ENCODE assay signal across 8 cellular contexts in the genomic region with DNA sequence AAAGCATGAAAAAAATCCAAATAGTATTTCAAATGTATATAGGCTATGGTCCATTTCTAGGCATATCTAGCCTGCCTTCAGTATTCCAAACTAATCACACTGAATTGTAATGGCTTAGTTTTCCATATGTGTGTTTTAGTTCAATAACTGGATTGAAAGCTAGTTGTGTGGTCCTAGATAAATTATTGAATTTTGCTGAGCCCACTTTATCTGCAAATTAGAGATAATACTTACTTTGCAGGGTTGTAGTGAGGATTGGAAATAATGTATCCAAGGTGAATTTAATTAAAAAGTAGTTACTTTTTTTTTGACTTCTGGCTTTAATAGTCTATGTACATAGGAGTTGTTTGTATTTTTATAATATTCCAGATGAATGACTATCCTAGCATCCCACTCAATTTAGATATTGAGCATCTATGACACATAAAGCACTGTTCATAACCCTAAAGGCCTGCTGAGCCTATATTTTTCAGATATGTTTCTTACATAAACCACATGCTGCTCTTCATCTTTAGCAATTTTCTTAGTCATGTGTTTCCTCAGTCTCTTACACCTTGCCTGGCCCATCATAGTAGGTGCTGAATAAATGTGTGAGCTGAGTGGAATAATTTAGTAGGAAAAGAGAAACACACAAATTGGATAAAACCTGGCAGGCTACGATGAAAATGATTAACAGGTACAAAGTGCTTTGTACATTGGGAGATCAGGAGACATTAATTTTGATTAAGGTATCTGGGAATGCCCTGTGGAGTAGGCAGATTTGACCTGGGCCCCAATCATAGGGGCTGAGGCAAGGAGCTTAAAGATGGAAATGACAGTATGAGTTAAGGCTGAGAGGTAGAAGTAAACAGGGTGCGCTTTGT. TPM values are rescaled to one million over a fixed set of nuclear protein-coding genes. Genes with fewer than 3 reads are reported as not detected.
A peak's percentile ranks its signal among the peaks of the same experiment; 100 is the strongest.
DNase-seq lines count a peak whose midpoint lies in the region; ATAC-seq and TF ChIP-seq lines count a peak whose summit lies in the region.

No MANE protein-coding gene starts in this region.

- WGBS in ovary, 3 donors, result 44 to 47% (median 45%) methylated on average over 2 of the region's 2 CpGs

- H2AFZ ChIP-seq in OCI-LY3 (ENCODE audit: low read depth, low read length), result peak overlapping the region; percentile 59

- intact Hi-C loops in ovary (cut with DNase I), result no loop called here

- no peak for TF ChIP-seq POLR2A in ovary (IDR thresholded peaks at IDR 0.05)

- DNase-seq in ovary (no peak), C1 segment of cervical spinal cord (lab: John Stamatoyannopoulos, UW) (no peak)
- no peak for DNase-seq in stimulated activated CD4-positive, alpha-beta T cell treated with anti-CD3 and anti-CD28 coated beads, Interleukin-4, amount 100 ng/mL, for 24 hours

- H3K36me3 ChIP-seq in DOHH2 (ENCODE audit: control insufficient read depth, low read length), result no peaks in the 10 kb centered on the region; the same call in 1 of the 2 replicates
- H3K36me3 ChIP-seq in OCI-LY3 (replicated peaks; ENCODE audit: low read depth, low read length), result no peaks in the 10 kb centered on the region
- H3K36me3 ChIP-seq in endocrine pancreas (ENCODE audit: control insufficient read depth, insufficient read depth, low read length), result no peaks in the 10 kb centered on the region
- H3K36me3 ChIP-seq in ovary, result no peaks in the 10 kb centered on the region

- ATAC-seq in HG02571 (IDR thresholded peaks at IDR 0.05; ENCODE audit: unreplicated experiment), result no peak
- no peak for ATAC-seq in GM19023 (IDR thresholded peaks at IDR 0.05; ENCODE audit: unreplicated experiment)

- H3F3A ChIP-seq in DOHH2 (ENCODE audit: control insufficient read depth, insufficient read depth), result peaks cover 10% of the 10 kb centered on the region

- H3K79me2 ChIP-seq in DOHH2 (ENCODE audit: control insufficient read depth, low read length) (peaks cover 35% of the 10 kb centered on the region), OCI-LY3 (ENCODE audit: low read length) (peaks cover 7% of the 10 kb centered on the region)

- H3K4me2 ChIP-seq in DOHH2 (ENCODE audit: low read length), result peak overlapping the region; percentile 89
- H3K4me2 ChIP-seq in OCI-LY3 (ENCODE audit: low read length), result peak overlapping the region; percentile 95

- H3K4me3 ChIP-seq in DOHH2 (ENCODE audit: low read length) (peak overlapping the region; percentile 89), OCI-LY3 (ENCODE audit: low read length) (peak overlapping the region; percentile 89), endocrine pancreas (ENCODE audit: control insufficient read depth, insufficient read depth, low read length) (peak overlapping the region; percentile 71), ovary (peak overlapping the region; percentile 63)

- no peaks in the 10 kb centered on the region for H3K9me3 ChIP-seq in DOHH2 (ENCODE audit: control insufficient read depth, insufficient read depth, low read length)
- no peaks in the 10 kb centered on the region for H3K9me3 ChIP-seq in OCI-LY3 (ENCODE audit: insufficient read depth, low read length)
- H3K9me3 ChIP-seq in endocrine pancreas (ENCODE audit: control insufficient read depth, low read length), result no peaks in the 10 kb centered on the region
- no peaks in the 10 kb centered on the region for H3K9me3 ChIP-seq in ovary

- H4K20me1 ChIP-seq in DOHH2 (ENCODE audit: control insufficient read depth, insufficient read depth, low read depth, low read length) (no peaks in the 10 kb centered on the region), OCI-LY3 (ENCODE audit: insufficient read depth, low read length) (no peaks in the 10 kb centered on the region; the same call in 1 of the 2 replicates)

- peak overlapping the region; percentile 87 for H3K27ac ChIP-seq in DOHH2 (ENCODE audit: low read depth, low read length)
- peak overlapping the region; percentile 62 for H3K27ac ChIP-seq in OCI-LY3 (ENCODE audit: low read length)
- peak overlapping the region in 1 of 2 donors; percentile 67 for H3K27ac ChIP-seq in ovary

- TF ChIP-seq CTCF in DOHH2 (IDR thresholded peaks at IDR 0.05; ENCODE audit: low read depth, low read length, poor library complexity, severe bottlenecking), result no peak
- TF ChIP-seq CTCF in OCI-LY3 (IDR thresholded peaks at IDR 0.05; ENCODE audit: low read depth, low read length), result no peak
- no peak for TF ChIP-seq CTCF in ovary (IDR thresholded peaks at IDR 0.05)

- H3K27me3 ChIP-seq in DOHH2 (ENCODE audit: control insufficient read depth, low read length) (no peaks in the 10 kb centered on the region), OCI-LY3 (ENCODE audit: low read depth, low read length) (no peaks in the 10 kb centered on the region), endocrine pancreas (ENCODE audit: control insufficient read depth, insufficient read depth, low read length) (no peaks in the 10 kb centered on the region), ovary (no peaks in the 10 kb centered on the region)

- peaks cover 42% of the 10 kb centered on the region for H3K4me1 ChIP-seq in DOHH2 (ENCODE audit: control insufficient read depth, low read length)
- peaks cover 15% of the 10 kb centered on the region for H3K4me1 ChIP-seq in OCI-LY3 (ENCODE audit: low read length)
- H3K4me1 ChIP-seq in endocrine pancreas (ENCODE audit: control insufficient read depth, insufficient read depth, low read length), result peaks cover 7% of the 10 kb centered on the region
- peaks cover 2% of the 10 kb centered on the region for H3K4me1 ChIP-seq in ovary (ENCODE audit: insufficient read depth)

- no peaks in the 10 kb centered on the region for H3K9me2 ChIP-seq in DOHH2 (replicated peaks; ENCODE audit: control insufficient read depth, low read length)

- peak overlapping the region; percentile 70 for H3K9ac ChIP-seq in OCI-LY3 (ENCODE audit: low read length)
- H3K9ac ChIP-seq in endocrine pancreas (ENCODE audit: control insufficient read depth, insufficient read depth, low read length), result no peak overlapping the region

- TF ChIP-seq EP300 in ovary (IDR thresholded peaks at IDR 0.05), result no peak

RNA-seq across cellular contexts. Expression of a gene that starts 1.1 kb away (rescaled TPM):
- total RNA-seq in ovary, result 1 to 10 TPM; 2.7 to 5.5 (median 5.1) TPM
- polyA plus RNA-seq in ovary, result 1 to 10 TPM; 3.6 to 4.0 TPM
